Comparison of ENCODE assay signal across 11 cellular contexts in genomic region chr11:13923716-13924650, GRCh38. TPM values are rescaled to one million over a fixed set of nuclear protein-coding genes. Genes with fewer than 3 reads are reported as not detected.
A peak's percentile ranks its signal among the peaks of the same experiment; 100 is the strongest.
DNase-seq lines count a peak whose midpoint lies in the region; ATAC-seq, FAIRE-seq and TF ChIP-seq lines count a peak whose summit lies in the region.
"Had no signal": no experiment of that assay in that cellular context is flagged by ENCODE, and none has a peak within 500 bp of the region (broad histone marks: within the 10 kb centered on the region; RNA-seq: fewer than 3 reads in every experiment).

No MANE protein-coding gene starts in this region.

- no peaks in the 10 kb centered on the region for H3K36me3 Mint-ChIP-seq in activated CD8-positive, alpha-beta T cell treated with anti-CD3 and anti-CD28 coated beads for 36 hours (ENCODE audit: low read depth)

- peak overlapping the region; percentile 83 for H3K27ac Mint-ChIP-seq in activated CD8-positive, alpha-beta T cell treated with anti-CD3 and anti-CD28 coated beads for 36 hours

- peaks cover 5% of the 10 kb centered on the region for H3K9me3 Mint-ChIP-seq in activated CD8-positive, alpha-beta T cell treated with anti-CD3 and anti-CD28 coated beads for 36 hours

- peaks cover 3 to 9% of the 10 kb centered on the region in 2 donors for H3K4me1 ChIP-seq in left lung

- CTCF ChIA-PET in activated CD8-positive, alpha-beta T cell treated with anti-CD3 and anti-CD28 coated beads for 36 hours (lab: Charles Lee) = interaction anchor here (1.2 kb wide), 1 partner anchor 16 kb away, joined by 3 read pairs; no protein-coding TSS in a partner anchor
- CTCF ChIA-PET in HEK293T (lab: Yijun Ruan, JAX) = no interaction called here

- H3K27ac ChIP-seq in left lung = peak overlapping the region; percentile 20 to 48
- H3K27ac ChIP-seq in WERI-Rb-1 = no peak overlapping the region

- no peak overlapping the region for H3K4me3 Mint-ChIP-seq in activated CD8-positive, alpha-beta T cell treated with anti-CD3 and anti-CD28 coated beads for 36 hours

- POLR2A ChIA-PET in activated CD8-positive, alpha-beta T cell treated with anti-CD3 and anti-CD28 coated beads for 36 hours (lab: Charles Lee) = no interaction called here
- POLR2A ChIA-PET in HEK293T (lab: Yijun Ruan, JAX) = no interaction called here

- H3K36me3 ChIP-seq in GM06990 (ENCODE audit: control insufficient read depth, insufficient read depth, low read length) = no peaks in the 10 kb centered on the region
- no peaks in the 10 kb centered on the region for H3K36me3 ChIP-seq in left lung
- no peaks in the 10 kb centered on the region for H3K36me3 ChIP-seq in WERI-Rb-1

- TF ChIP-seq CTCF in GM06990 (IDR thresholded peaks at IDR 0.05; ENCODE audit: insufficient read depth, low read length, poor library complexity, severe bottlenecking) (no peak), left lung (IDR thresholded peaks at IDR 0.05) (no peak), WERI-Rb-1 (IDR thresholded peaks at IDR 0.05; ENCODE audit: low read depth, low read length) (no peak)
- TF ChIP-seq CTCF in activated CD8-positive, alpha-beta T cell treated with anti-CD3 and anti-CD28 coated beads for 36 hours (IDR thresholded peaks at IDR 0.05) = no peak

- intact Hi-C loops in activated CD8-positive, alpha-beta T cell treated with anti-CD3 and anti-CD28 coated beads for 36 hours (cut with micrococcal nuclease) = no loop called here
- intact Hi-C loops in left lung (cut with DNase I) = no loop called here

- H3K27me3 Mint-ChIP-seq in activated CD8-positive, alpha-beta T cell treated with anti-CD3 and anti-CD28 coated beads for 36 hours = no peaks in the 10 kb centered on the region

- peaks cover 43% of the 10 kb centered on the region for H3K4me1 Mint-ChIP-seq in activated CD8-positive, alpha-beta T cell treated with anti-CD3 and anti-CD28 coated beads for 36 hours (ENCODE audit: low read depth)

- H3K9me3 ChIP-seq in left lung (no peaks in the 10 kb centered on the region), WERI-Rb-1 (ENCODE audit: severe bottlenecking) (no peaks in the 10 kb centered on the region)

- H3K4me3 ChIP-seq in GM06990 (replicated peaks; ENCODE audit: low read depth, low read length) = no peak overlapping the region
- no peak overlapping the region for H3K4me3 ChIP-seq in left lung
- no peak overlapping the region for H3K4me3 ChIP-seq in WERI-Rb-1 (ENCODE audit: low read depth, low read length)

- ATAC-seq in HG02852 (IDR thresholded peaks at IDR 0.05; ENCODE audit: unreplicated experiment) = peak; percentile 83
- ATAC-seq in activated CD8-positive, alpha-beta T cell treated with anti-CD3 and anti-CD28 coated beads for 36 hours = peak; percentile 47
- ATAC-seq in left lung = peak; percentile 42

- H3K27me3 ChIP-seq in GM06990 (replicated peaks; ENCODE audit: control insufficient read depth, insufficient read depth, low read length) (no peaks in the 10 kb centered on the region), left lung (no peaks in the 10 kb centered on the region), WERI-Rb-1 (ENCODE audit: insufficient read depth, low read depth, severe bottlenecking) (no peaks in the 10 kb centered on the region)

- FAIRE-seq in GM19239 (lab: Jason Lieb, UNC) = no peak

- peak; percentile 43 for DNase-seq in GM06990 (ENCODE audit: extremely low read depth, insufficient read length)
- DNase-seq in activated CD8-positive, alpha-beta T cell treated with anti-CD3 and anti-CD28 coated beads for 36 hours = no peak
- no peak for DNase-seq in left lung
- DNase-seq in HEK293T (ENCODE audit: extremely low spot score) = no peak
- no peak for DNase-seq in WERI-Rb-1
- no peak for DNase-seq in NCI-H82 treated with DMSO at 0.1 percent for 48 hours (lab: John Stamatoyannopoulos, UW; ENCODE audit: unreplicated experiment)
- no peak for DNase-seq in GM19239 (ENCODE audit: insufficient read length, low spot score)
- DNase-seq: NCI-H1694, posterior cingulate gyrus, RPMI8226 had no signal

TF ChIP-seq in HEK293T, 16 proteins besides CTCF, POLR2A, EP300 and RAD21:
- TF ChIP-seq L3MBTL2 (conservative IDR thresholded peaks at IDR 0.05) = no peak
- no peak for TF ChIP-seq FOXK2 (IDR thresholded peaks at IDR 0.05)
- TF ChIP-seq FOXM1 (IDR thresholded peaks at IDR 0.05; ENCODE audit: borderline replicate concordance) = no peak
- TF ChIP-seq ARNT (IDR thresholded peaks at IDR 0.05) = no peak
- TF ChIP-seq SUZ12 (IDR thresholded peaks at IDR 0.05) = no peak
- TF ChIP-seq ZNF384 (IDR thresholded peaks at IDR 0.05) = no peak
- no peak for TF ChIP-seq SP1 (IDR thresholded peaks at IDR 0.05)
- TF ChIP-seq PKNOX1 (IDR thresholded peaks at IDR 0.05) = no peak

RNA-seq across cellular contexts. Expression of gene SPON1, which starts 38.5 kb away (rescaled TPM):
- total RNA-seq in activated CD8-positive, alpha-beta T cell treated with anti-CD3 and anti-CD28 coated beads for 36 hours = 1 to 10 TPM in 1 of 2 experiments, under 1 TPM in 1; 0.96 to 1.4 TPM
- 100 to 1,000 TPM in 1 of 2 donors, 10 to 100 TPM in 1; 83.2 to 136 TPM for total RNA-seq in left lung

Comparison
In these comparisons a context has a peak if more than half of its experiments do, and no peak if none do; other contexts are left out.
1. RNA of gene SPON1, which starts 38.5 kb away (total RNA-seq): 83.2 to 136 TPM in left lung; 0.96 to 1.4 TPM in activated CD8-positive, alpha-beta T cell treated with anti-CD3 and anti-CD28 coated beads for 36 hours; every median in the first group is over 10 times any median in the second.
2. Peak in every context shown above with its lines, with median percentiles within 50 percentile points of each other: ATAC-seq.